Comparison of ENCODE assay signal across 1 cellular context in genomic region chr9:75181748-75182147, GRCh38.
TF ChIP-seq lines count a peak whose summit lies in the region.

No MANE protein-coding gene starts in this region.

TF ChIP-seq in K562, 482 proteins besides CTCF, POLR2A, EP300 and RAD21 (continued from another document and continues in another):
- TF ChIP-seq, protein P1, sequence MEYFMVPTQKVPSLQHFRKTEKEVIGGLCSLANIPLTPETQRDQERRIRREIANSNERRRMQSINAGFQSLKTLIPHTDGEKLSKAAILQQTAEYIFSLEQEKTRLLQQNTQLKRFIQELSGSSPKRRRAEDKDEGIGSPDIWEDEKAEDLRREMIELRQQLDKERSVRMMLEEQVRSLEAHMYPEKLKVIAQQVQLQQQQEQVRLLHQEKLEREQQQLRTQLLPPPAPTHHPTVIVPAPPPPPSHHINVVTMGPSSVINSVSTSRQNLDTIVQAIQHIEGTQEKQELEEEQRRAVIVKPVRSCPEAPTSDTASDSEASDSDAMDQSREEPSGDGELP (CRISPR knock-in tag; IDR thresholded peaks at IDR 0.05; ENCODE audit: borderline replicate concordance): peak; percentile 49; the same call in 1 of the 2 replicates
- TF ChIP-seq, protein P2, sequence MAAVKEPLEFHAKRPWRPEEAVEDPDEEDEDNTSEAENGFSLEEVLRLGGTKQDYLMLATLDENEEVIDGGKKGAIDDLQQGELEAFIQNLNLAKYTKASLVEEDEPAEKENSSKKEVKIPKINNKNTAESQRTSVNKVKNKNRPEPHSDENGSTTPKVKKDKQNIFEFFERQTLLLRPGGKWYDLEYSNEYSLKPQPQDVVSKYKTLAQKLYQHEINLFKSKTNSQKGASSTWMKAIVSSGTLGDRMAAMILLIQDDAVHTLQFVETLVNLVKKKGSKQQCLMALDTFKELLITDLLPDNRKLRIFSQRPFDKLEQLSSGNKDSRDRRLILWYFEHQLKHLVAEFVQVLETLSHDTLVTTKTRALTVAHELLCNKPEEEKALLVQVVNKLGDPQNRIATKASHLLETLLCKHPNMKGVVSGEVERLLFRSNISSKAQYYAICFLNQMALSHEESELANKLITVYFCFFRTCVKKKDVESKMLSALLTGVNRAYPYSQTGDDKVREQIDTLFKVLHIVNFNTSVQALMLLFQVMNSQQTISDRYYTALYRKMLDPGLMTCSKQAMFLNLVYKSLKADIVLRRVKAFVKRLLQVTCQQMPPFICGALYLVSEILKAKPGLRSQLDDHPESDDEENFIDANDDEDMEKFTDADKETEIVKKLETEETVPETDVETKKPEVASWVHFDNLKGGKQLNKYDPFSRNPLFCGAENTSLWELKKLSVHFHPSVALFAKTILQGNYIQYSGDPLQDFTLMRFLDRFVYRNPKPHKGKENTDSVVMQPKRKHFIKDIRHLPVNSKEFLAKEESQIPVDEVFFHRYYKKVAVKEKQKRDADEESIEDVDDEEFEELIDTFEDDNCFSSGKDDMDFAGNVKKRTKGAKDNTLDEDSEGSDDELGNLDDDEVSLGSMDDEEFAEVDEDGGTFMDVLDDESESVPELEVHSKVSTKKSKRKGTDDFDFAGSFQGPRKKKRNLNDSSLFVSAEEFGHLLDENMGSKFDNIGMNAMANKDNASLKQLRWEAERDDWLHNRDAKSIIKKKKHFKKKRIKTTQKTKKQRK (IDR thresholded peaks at IDR 0.05; ENCODE audit: borderline replicate concordance, low read depth, low read length): no peak
- TF ChIP-seq MAFG (tag; conservative IDR thresholded peaks at IDR 0.05): peak; percentile 49
- TF ChIP-seq, protein P3, sequence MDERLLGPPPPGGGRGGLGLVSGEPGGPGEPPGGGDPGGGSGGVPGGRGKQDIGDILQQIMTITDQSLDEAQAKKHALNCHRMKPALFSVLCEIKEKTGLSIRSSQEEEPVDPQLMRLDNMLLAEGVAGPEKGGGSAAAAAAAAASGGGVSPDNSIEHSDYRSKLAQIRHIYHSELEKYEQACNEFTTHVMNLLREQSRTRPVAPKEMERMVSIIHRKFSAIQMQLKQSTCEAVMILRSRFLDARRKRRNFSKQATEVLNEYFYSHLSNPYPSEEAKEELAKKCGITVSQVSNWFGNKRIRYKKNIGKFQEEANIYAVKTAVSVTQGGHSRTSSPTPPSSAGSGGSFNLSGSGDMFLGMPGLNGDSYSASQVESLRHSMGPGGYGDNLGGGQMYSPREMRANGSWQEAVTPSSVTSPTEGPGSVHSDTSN (CRISPR knock-in tag; IDR thresholded peaks at IDR 0.05; ENCODE audit: low read depth): no peak
- TF ChIP-seq, protein P3 (tag; conservative IDR thresholded peaks at IDR 0.05; ENCODE audit: low read depth): no peak
- TF ChIP-seq NFE2 (IDR thresholded peaks at IDR 0.05; ENCODE audit: low read depth): peak; percentile 68
- TF ChIP-seq BRCA1 (IDR thresholded peaks at IDR 0.05): no peak
- TF ChIP-seq BRCA1 (CRISPR knock-in tag; IDR thresholded peaks at IDR 0.05): no peak
- no peak for TF ChIP-seq NCOA2 (IDR thresholded peaks at IDR 0.05; ENCODE audit: partially characterized antibody in 2 of 2)
- no peak for TF ChIP-seq RBM34 (IDR thresholded peaks at IDR 0.05; ENCODE audit: borderline replicate concordance, insufficient read depth, low read length)
- TF ChIP-seq FOXP4 (CRISPR knock-in tag; IDR thresholded peaks at IDR 0.05; ENCODE audit: borderline replicate concordance): no peak
- TF ChIP-seq MAFF (IDR thresholded peaks at IDR 0.05; ENCODE audit: low read length): 0 out of 2 replicates have a peak, but pooled peaks have one; percentile 12
- TF ChIP-seq ZNF696 (CRISPR knock-in tag; conservative IDR thresholded peaks at IDR 0.05): no peak
- TF ChIP-seq CBFA2T2 (conservative IDR thresholded peaks at IDR 0.05): peak; percentile 50
- no peak for TF ChIP-seq KLF1 (tag; IDR thresholded peaks at IDR 0.05)
- TF ChIP-seq HDAC3 (IDR thresholded peaks at IDR 0.05; ENCODE audit: borderline replicate concordance, partially characterized antibody): no peak
- TF ChIP-seq ARID1B (IDR thresholded peaks at IDR 0.05): peak; percentile 69
- TF ChIP-seq JUND (IDR thresholded peaks at IDR 0.05; ENCODE audit: borderline replicate concordance, low read depth, low read length): peak; percentile 64; the same call in 1 of the 2 replicates
- peak; percentile 52; the same call in 2 of the 3 replicates for TF ChIP-seq JUND (tag; IDR thresholded peaks at IDR 0.05; ENCODE audit: borderline replicate concordance, low read depth, low read length)
- peak; percentile 92 for TF ChIP-seq FOSL1 (tag; conservative IDR thresholded peaks at IDR 0.05)
- TF ChIP-seq SRSF7 (optimal IDR thresholded peaks at IDR 0.05; ENCODE audit: low read depth, low read length): no peak
- TF ChIP-seq FOXK1 (CRISPR knock-in tag; IDR thresholded peaks at IDR 0.05; ENCODE audit: borderline replicate concordance): no peak
- peak; percentile 74 for TF ChIP-seq CBFA2T3 (IDR thresholded peaks at IDR 0.05)
- TF ChIP-seq C11orf30 (IDR thresholded peaks at IDR 0.05; ENCODE audit: low read depth): peak; percentile 59
- TF ChIP-seq CEBPB (tag; IDR thresholded peaks at IDR 0.05): no peak
- TF ChIP-seq POLR2G (IDR thresholded peaks at IDR 0.05; ENCODE audit: low read depth, low read length): no peak
- TF ChIP-seq ZNF316 (IDR thresholded peaks at IDR 0.05): peak; percentile 29; the same call in 1 of the 2 replicates
- TF ChIP-seq JUN (IDR thresholded peaks at IDR 0.05; ENCODE audit: borderline replicate concordance, low read depth, low read length): peak; percentile 48; the same call in 1 of the 2 replicates
- no peak for TF ChIP-seq JUN (CRISPR knock-in tag; IDR thresholded peaks at IDR 0.05; ENCODE audit: borderline replicate concordance)
- no peak for TF ChIP-seq ZNF77 (CRISPR knock-in tag; IDR thresholded peaks at IDR 0.05)
- no peak for TF ChIP-seq THRAP3 (IDR thresholded peaks at IDR 0.05; ENCODE audit: borderline replicate concordance)
- no peak for TF ChIP-seq ZNF143 (CRISPR knock-in tag; IDR thresholded peaks at IDR 0.05)
- TF ChIP-seq NCOA4 (IDR thresholded peaks at IDR 0.05; ENCODE audit: partially characterized antibody): no peak
- TF ChIP-seq HMG20A (CRISPR knock-in tag; conservative IDR thresholded peaks at IDR 0.05): no peak
- no peak for TF ChIP-seq FOXK2 (conservative IDR thresholded peaks at IDR 0.05 in 1 of 2, IDR thresholded peaks at IDR 0.05 in 1 of 2; ENCODE audit: low read depth in 2 of 2)
- TF ChIP-seq TAF9B (IDR thresholded peaks at IDR 0.05; ENCODE audit: partially characterized antibody): peak; percentile 39
- no peak for TF ChIP-seq HEY1 (CRISPR knock-in tag; IDR thresholded peaks at IDR 0.05; ENCODE audit: borderline replicate concordance)
- TF ChIP-seq NCOR1 (IDR thresholded peaks at IDR 0.05): peak; percentile 24; the same call in 1 of the 2 replicates
- no peak for TF ChIP-seq POLR2H (tag; IDR thresholded peaks at IDR 0.05; ENCODE audit: low read depth)
- TF ChIP-seq TRIM24 (IDR thresholded peaks at IDR 0.05): peak in 1 of 2 experiments; percentile 50; a peak in 2 of 4 replicates
- TF ChIP-seq, protein P4, sequence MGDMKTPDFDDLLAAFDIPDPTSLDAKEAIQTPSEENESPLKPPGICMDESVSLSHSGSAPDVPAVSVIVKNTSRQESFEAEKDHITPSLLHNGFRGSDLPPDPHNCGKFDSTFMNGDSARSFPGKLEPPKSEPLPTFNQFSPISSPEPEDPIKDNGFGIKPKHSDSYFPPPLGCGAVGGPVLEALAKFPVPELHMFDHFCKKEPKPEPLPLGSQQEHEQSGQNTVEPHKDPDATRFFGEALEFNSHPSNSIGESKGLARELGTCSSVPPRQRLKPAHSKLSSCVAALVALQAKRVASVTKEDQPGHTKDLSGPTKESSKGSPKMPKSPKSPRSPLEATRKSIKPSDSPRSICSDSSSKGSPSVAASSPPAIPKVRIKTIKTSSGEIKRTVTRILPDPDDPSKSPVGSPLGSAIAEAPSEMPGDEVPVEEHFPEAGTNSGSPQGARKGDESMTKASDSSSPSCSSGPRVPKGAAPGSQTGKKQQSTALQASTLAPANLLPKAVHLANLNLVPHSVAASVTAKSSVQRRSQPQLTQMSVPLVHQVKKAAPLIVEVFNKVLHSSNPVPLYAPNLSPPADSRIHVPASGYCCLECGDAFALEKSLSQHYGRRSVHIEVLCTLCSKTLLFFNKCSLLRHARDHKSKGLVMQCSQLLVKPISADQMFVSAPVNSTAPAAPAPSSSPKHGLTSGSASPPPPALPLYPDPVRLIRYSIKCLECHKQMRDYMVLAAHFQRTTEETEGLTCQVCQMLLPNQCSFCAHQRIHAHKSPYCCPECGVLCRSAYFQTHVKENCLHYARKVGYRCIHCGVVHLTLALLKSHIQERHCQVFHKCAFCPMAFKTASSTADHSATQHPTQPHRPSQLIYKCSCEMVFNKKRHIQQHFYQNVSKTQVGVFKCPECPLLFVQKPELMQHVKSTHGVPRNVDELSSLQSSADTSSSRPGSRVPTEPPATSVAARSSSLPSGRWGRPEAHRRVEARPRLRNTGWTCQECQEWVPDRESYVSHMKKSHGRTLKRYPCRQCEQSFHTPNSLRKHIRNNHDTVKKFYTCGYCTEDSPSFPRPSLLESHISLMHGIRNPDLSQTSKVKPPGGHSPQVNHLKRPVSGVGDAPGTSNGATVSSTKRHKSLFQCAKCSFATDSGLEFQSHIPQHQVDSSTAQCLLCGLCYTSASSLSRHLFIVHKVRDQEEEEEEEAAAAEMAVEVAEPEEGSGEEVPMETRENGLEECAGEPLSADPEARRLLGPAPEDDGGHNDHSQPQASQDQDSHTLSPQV (IDR thresholded peaks at IDR 0.05): no peak
- TF ChIP-seq, protein P5, sequence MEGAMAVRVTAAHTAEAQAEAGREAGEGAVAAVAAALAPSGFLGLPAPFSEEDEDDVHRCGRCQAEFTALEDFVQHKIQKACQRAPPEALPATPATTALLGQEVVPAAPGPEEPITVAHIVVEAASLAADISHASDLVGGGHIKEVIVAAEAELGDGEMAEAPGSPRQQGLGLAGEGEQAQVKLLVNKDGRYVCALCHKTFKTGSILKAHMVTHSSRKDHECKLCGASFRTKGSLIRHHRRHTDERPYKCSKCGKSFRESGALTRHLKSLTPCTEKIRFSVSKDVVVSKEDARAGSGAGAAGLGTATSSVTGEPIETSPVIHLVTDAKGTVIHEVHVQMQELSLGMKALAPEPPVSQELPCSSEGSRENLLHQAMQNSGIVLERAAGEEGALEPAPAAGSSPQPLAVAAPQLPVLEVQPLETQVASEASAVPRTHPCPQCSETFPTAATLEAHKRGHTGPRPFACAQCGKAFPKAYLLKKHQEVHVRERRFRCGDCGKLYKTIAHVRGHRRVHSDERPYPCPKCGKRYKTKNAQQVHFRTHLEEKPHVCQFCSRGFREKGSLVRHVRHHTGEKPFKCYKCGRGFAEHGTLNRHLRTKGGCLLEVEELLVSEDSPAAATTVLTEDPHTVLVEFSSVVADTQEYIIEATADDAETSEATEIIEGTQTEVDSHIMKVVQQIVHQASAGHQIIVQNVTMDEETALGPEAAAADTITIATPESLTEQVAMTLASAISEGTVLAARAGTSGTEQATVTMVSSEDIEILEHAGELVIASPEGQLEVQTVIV (CRISPR knock-in tag; IDR thresholded peaks at IDR 0.05; ENCODE audit: borderline replicate concordance): no peak
- peak; percentile 60 for TF ChIP-seq TCF3 (CRISPR knock-in tag; IDR thresholded peaks at IDR 0.05)
- TF ChIP-seq RFX1 (IDR thresholded peaks at IDR 0.05): no peak
- peak; percentile 30; the same call in 1 of the 2 replicates for TF ChIP-seq DPF2 (IDR thresholded peaks at IDR 0.05)
- no peak for TF ChIP-seq XRCC3 (IDR thresholded peaks at IDR 0.05)
- TF ChIP-seq ARID2 (IDR thresholded peaks at IDR 0.05): no peak
- peak; percentile 46 for TF ChIP-seq TAL1 (IDR thresholded peaks at IDR 0.05)
- TF ChIP-seq TEAD4 (IDR thresholded peaks at IDR 0.05; ENCODE audit: low read length): peak; percentile 39; the same call in 1 of the 2 replicates
- TF ChIP-seq TEAD4 (CRISPR knock-in tag; IDR thresholded peaks at IDR 0.05; ENCODE audit: borderline replicate concordance): no peak
